ENCODE assay signal across 26 cellular contexts in genomic region chr17:14468858-14469257, GRCh38.
"Had no signal": no experiment of that assay in that cellular context is flagged by ENCODE, and none has a peak within 500 bp of the region (broad histone marks: within the 10 kb centered on the region; RNA-seq: fewer than 3 reads in every experiment).

No MANE protein-coding gene starts in this region.

- H3K36me3 ChIP-seq: left ventricle myocardium inferior, pancreas, prostate gland, sigmoid colon, spleen, tibial nerve, upper lobe of left lung, vagina had no signal

- H3K4me3 ChIP-seq: hepatocyte, left ventricle myocardium inferior, lung, mucosa of descending colon, pancreas, prostate gland, sigmoid colon, spleen, tibial nerve, upper lobe of left lung, vagina had no signal

- H3K4me2 ChIP-seq: hepatocyte had no signal

- DNase-seq: islet precursor cell; left ventricle myocardium inferior; midbrain; mucosa of descending colon; naive thymus-derived CD4-positive, alpha-beta T cell; nucleus accumbens; pancreas; posterior cingulate gyrus; retina; right cardiac atrium; sigmoid colon; small intestine; spleen; stimulated activated CD4-positive, alpha-beta T cell treated with anti-CD3 and anti-CD28 coated beads, Interleukin-4, amount 100 ng/mL, for 24 hours; stimulated activated CD8-positive, alpha-beta memory T cell treated with anti-CD3 and anti-CD28 coated beads, Interleukin-4, amount 100 ng/mL, for 48 hours; stimulated activated naive CD4-positive, alpha-beta T cell treated with Interleukin-2 at 50 U/mL for 16 hours; stimulated activated naive CD8-positive, alpha-beta T cell treated with anti-CD3 and anti-CD28 coated beads, Interleukin-15, amount 100 ng/mL, for 72 hours; substantia nigra; upper lobe of left lung had no signal

- H2AFZ ChIP-seq: hepatocyte had no signal

- H3K27ac ChIP-seq: hepatocyte, left ventricle myocardium inferior, pancreas, prostate gland, sigmoid colon, spleen, tibial nerve, upper lobe of left lung, vagina had no signal

- H3K4me1 ChIP-seq: left ventricle myocardium inferior, pancreas, prostate gland, sigmoid colon, spleen, upper lobe of left lung had no signal

- ATAC-seq: mucosa of descending colon; naive thymus-derived CD4-positive, alpha-beta T cell; natural killer cell treated with Interleukin-12 subunit alpha and Interleukin-12 subunit beta and Interleukin-15 and Interleukin-18, amount 100 ng/mL, for 72 hours; pancreas; right cardiac atrium; stimulated activated memory B cell treated with anti-CD40 and anti-IgM and Interleukin-4, amounts not matched to agents 10 μg/mL and 1 μg/mL and 100 μg/mL, for 72 hours; stimulated activated naive CD8-positive, alpha-beta T cell treated with anti-CD3 and anti-CD28 coated beads, Interleukin-15, amount 100 ng/mL, for 72 hours had no signal

- FAIRE-seq: pancreas, small intestine had no signal

- H3K27me3 ChIP-seq: hepatocyte, pancreas, sigmoid colon, spleen, tibial nerve, upper lobe of left lung, vagina had no signal

- H3K9me3 ChIP-seq: left ventricle myocardium inferior, mucosa of descending colon, pancreas, prostate gland, sigmoid colon, tibial nerve, upper lobe of left lung, vagina had no signal

- H3K79me2 ChIP-seq: hepatocyte had no signal
